In genomic region chr2:174180837-174181236, GRCh38 we compare ENCODE assay signal across 20 cellular contexts.
"Had no signal": no experiment of that assay in that cellular context is flagged by ENCODE, and none has a peak within 500 bp of the region (broad histone marks: within the 10 kb centered on the region; RNA-seq: fewer than 3 reads in every experiment).

No MANE protein-coding gene starts in this region.

- H3K9me3 ChIP-seq: ascending aorta, pancreas, psoas muscle, thyroid gland had no signal

- ATAC-seq: activated CD8-positive, alpha-beta memory T cell treated with anti-CD3 and anti-CD28 coated beads, Interleukin-2, amount 10 ng/mL, durations not matched to agents 7 days and 5 days; activated CD8-positive, alpha-beta T cell treated with anti-CD3 and anti-CD28 coated beads for 36 hours; activated naive CD4-positive, alpha-beta T cell treated with anti-CD3 and anti-CD28 coated beads, Interleukin-2, amount 50 U/mL, for 72 hours; activated T-helper 17 cell treated with anti-CD3 and anti-CD28 coated beads, Interleukin-2, amount 50 U/mL, for 72 hours; gastroesophageal sphincter; left cardiac atrium; natural killer cell treated with Interleukin-12 subunit alpha and Interleukin-12 subunit beta and Interleukin-15 and Interleukin-18, amount 100 ng/mL, for 72 hours; pancreas; psoas muscle; right cardiac atrium; stimulated activated naive CD8-positive, alpha-beta T cell treated with anti-CD3 and anti-CD28 coated beads, Interleukin-15, Interleukin-2, amounts not matched to agents 100 U/mL and 50 U/mL, for 24 hours had no signal

- DNase-seq: activated CD4-positive, alpha-beta T cell treated with anti-CD3 and anti-CD28 coated beads, Interleukin-2, amount 10 ng/mL, durations not matched to agents 7 days and 5 days; activated CD8-positive, alpha-beta memory T cell treated with anti-CD3 and anti-CD28 coated beads, Interleukin-2, amount 10 ng/mL, durations not matched to agents 7 days and 5 days; activated CD8-positive, alpha-beta T cell treated with anti-CD3 and anti-CD28 coated beads for 36 hours; adrenal gland; head of caudate nucleus; islet precursor cell; left cardiac atrium; pancreas; psoas muscle; right cardiac atrium; stimulated activated CD4-positive, alpha-beta T cell treated with anti-CD3 and anti-CD28 coated beads, Interleukin-12 subunit alpha, Interleukin-12 subunit beta, amount 100 ng/mL, for 4 hours; stimulated activated CD4-positive, alpha-beta T cell treated with anti-CD3 and anti-CD28 coated beads, Interleukin-4, amount 100 ng/mL, for 4 hours; stimulated activated naive CD8-positive, alpha-beta T cell treated with anti-CD3 and anti-CD28 coated beads, Interleukin-15, Interleukin-2, amounts not matched to agents 100 U/mL and 50 U/mL, for 24 hours; thyroid gland had no signal

- H3K4me3 ChIP-seq: adrenal gland, ascending aorta, coronary artery, gastroesophageal sphincter, pancreas, psoas muscle, thyroid gland had no signal

- H3K27me3 ChIP-seq: adrenal gland, ascending aorta, gastroesophageal sphincter, pancreas, thyroid gland had no signal

- H3K27ac ChIP-seq: adrenal gland, ascending aorta, coronary artery, gastroesophageal sphincter, pancreas, psoas muscle, thyroid gland had no signal

- H3K4me1 ChIP-seq: adrenal gland, ascending aorta had no signal

- H3K36me3 ChIP-seq: adrenal gland, ascending aorta, gastroesophageal sphincter, pancreas, thyroid gland had no signal

- FAIRE-seq: pancreas had no signal
